Comparison of ENCODE assay signal across 27 cellular contexts in the genomic region with DNA sequence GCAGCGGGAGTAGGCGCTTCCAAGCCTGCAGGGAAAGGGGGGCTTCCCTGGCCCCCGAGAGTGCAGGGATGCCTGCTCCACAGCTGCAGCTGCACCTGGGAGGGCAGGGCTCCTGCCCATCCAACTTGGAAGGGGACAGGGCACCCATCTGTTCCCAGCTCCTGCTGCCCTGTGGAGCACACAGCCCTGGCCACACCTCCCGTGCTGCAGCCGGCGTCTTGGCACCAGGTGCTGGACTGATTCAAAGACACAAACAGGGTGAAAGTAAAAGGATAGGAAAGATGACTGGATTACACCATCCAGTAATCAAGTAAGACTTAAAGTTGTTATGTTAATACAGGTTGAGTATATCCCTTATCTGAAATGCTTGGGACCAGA.
"Had no signal": no experiment of that assay in that cellular context is flagged by ENCODE, and none has a peak within 500 bp of the region (broad histone marks: within the 10 kb centered on the region; RNA-seq: fewer than 3 reads in every experiment).

No MANE protein-coding gene starts in this region.

- H3K9me3 ChIP-seq: colonic mucosa, esophagus muscularis mucosa, gastrocnemius medialis had no signal

- H3K27ac ChIP-seq: brain microvascular endothelial cell, colonic mucosa, dorsolateral prefrontal cortex, esophagus muscularis mucosa, foreskin keratinocyte, gastrocnemius medialis, heart left ventricle had no signal

- H3K4me1 ChIP-seq: colonic mucosa, esophagus muscularis mucosa, foreskin keratinocyte had no signal

- H3K36me3 ChIP-seq: colonic mucosa had no signal

- FAIRE-seq: astrocyte, bronchial epithelial cell had no signal

- H3K27me3 ChIP-seq: brain microvascular endothelial cell, colonic mucosa, dorsolateral prefrontal cortex, esophagus muscularis mucosa, foreskin keratinocyte, gastrocnemius medialis, heart left ventricle had no signal

- H3K4me3 ChIP-seq: colonic mucosa, dorsolateral prefrontal cortex, esophagus muscularis mucosa, gastrocnemius medialis, heart left ventricle had no signal

- DNase-seq: activated CD4-positive, alpha-beta memory T cell treated with anti-CD3 and anti-CD28 coated beads, Interleukin-2, amount 10 ng/mL, durations not matched to agents 7 days and 5 days; activated CD4-positive, alpha-beta T cell treated with anti-CD3 and anti-CD28 coated beads for 36 hours; activated CD4-positive, alpha-beta T cell treated with anti-CD3 and anti-CD28 coated beads, Interleukin-2, amount 10 ng/mL, durations not matched to agents 7 days and 5 days; activated CD4-positive, alpha-beta T cell treated with anti-CD3 and anti-CD28 coated beads, Interleukin-2, amount 50 U/mL, for 4 hours; activated CD4-positive, CD25-positive, alpha-beta regulatory T cell; activated CD4-positive, CD25-positive, alpha-beta regulatory T cell treated with anti-CD3 and anti-CD28 coated beads, Interleukin-2, amount 50 U/mL, for 72 hours; activated effector memory CD4-positive, alpha-beta T cell treated with Interleukin-2 at 50 U/mL for 16 hours; activated gamma-delta T cell treated with Interleukin-2 at 50 U/mL for 16 hours; activated naive CD4-positive, alpha-beta T cell treated with anti-CD3 and anti-CD28 coated beads, Interleukin-2, amount 50 U/mL, for 16 hours; activated naive CD4-positive, alpha-beta T cell treated with Interleukin-2 at 50 U/mL for 16 hours; activated T-cell treated with anti-CD3 and anti-CD28 coated beads, Interleukin-2, amount 50 U/mL, for 4 hours; amniotic stem cell; anterior cingulate cortex; brain microvascular endothelial cell; colonic mucosa; effector memory CD4-positive, alpha-beta T cell; foreskin keratinocyte; gastrocnemius medialis; glutamatergic neuron; heart left ventricle; T-helper 1 cell; T-helper 17 cell; T1000 had no signal
